ENCODE assay signal across 16 cellular contexts in genomic region chr11:117045956-117046355, GRCh38. TPM values are rescaled to one million over a fixed set of nuclear protein-coding genes. Genes with fewer than 3 reads are reported as not detected.
DNase-seq lines count a peak whose midpoint lies in the region; ATAC-seq, FAIRE-seq and TF ChIP-seq lines count a peak whose summit lies in the region.
"Had no signal": no experiment of that assay in that cellular context is flagged by ENCODE, and none has a peak within 500 bp of the region (broad histone marks: within the 10 kb centered on the region; RNA-seq: fewer than 3 reads in every experiment).

No MANE protein-coding gene starts in this region.

- no TSS peak for BruUV-seq in K562 (replicated peaks; lab: Mats Ljungman, UMichigan)

- CTCF ChIA-PET in K562 (lab: Yijun Ruan, JAX; ENCODE audit: low intra/inter-chr PET ratio) = no interaction called here
- CTCF ChIA-PET in activated CD8-positive, alpha-beta T cell treated with anti-CD3 and anti-CD28 coated beads, Interleukin-2, amount 10 ng/mL, durations not matched to agents 7 days and 5 days (lab: Charles Lee) = no interaction called here
- CTCF ChIA-PET in activated CD4-positive, alpha-beta T cell treated with anti-CD3 and anti-CD28 coated beads for 36 hours (lab: Charles Lee) = interaction anchor here (1.3 to 1.6 kb wide), 2 partner anchors 29 to 60 kb away, joined by 3 read pairs; no protein-coding TSS in a partner anchor

- intact Hi-C loops in K562 (cut with micrococcal nuclease) = no loop called here
- intact Hi-C loops in activated CD4-positive, alpha-beta T cell treated with anti-CD3 and anti-CD28 coated beads for 36 hours (cut with DNase I, micrococcal nuclease) = loop anchor here in 1 of 2 experiments (2.0 kb wide), 1 partner anchor 17 kb away; no protein-coding TSS in a partner anchor

- no peaks in the 10 kb centered on the region; a peak in 1 of 5 replicates for H3K4me1 ChIP-seq in K562 (replicated peaks in 1 of 2; ENCODE audit: control insufficient read depth in 2 of 2, insufficient read depth in 2 of 2, low read length in 2 of 2)
- H3K4me1 ChIP-seq: SJSA1 had no signal

- no peaks in the 10 kb centered on the region for H3K27me3 Mint-ChIP-seq in activated CD8-positive, alpha-beta T cell treated with anti-CD3 and anti-CD28 coated beads, Interleukin-2, amount 10 ng/mL, durations not matched to agents 7 days and 5 days (ENCODE audit: low read depth)
- no peaks in the 10 kb centered on the region for H3K27me3 Mint-ChIP-seq in activated CD4-positive, alpha-beta T cell treated with anti-CD3 and anti-CD28 coated beads for 36 hours
- no peaks in the 10 kb centered on the region for H3K27me3 Mint-ChIP-seq in stimulated activated naive B cell treated with anti-CD40 and anti-IgM and Interleukin-4, amounts not matched to agents 10 μg/mL and 1 μg/mL and 100 μg/mL, for 72 hours
- H3K27me3 Mint-ChIP-seq: activated CD4-positive, alpha-beta memory T cell treated with anti-CD3 and anti-CD28 coated beads, Interleukin-2, amount 10 ng/mL, durations not matched to agents 7 days and 5 days had no signal

- H3K9me3 ChIP-seq in K562 (replicated peaks; ENCODE audit: control insufficient read depth, insufficient read depth, low read depth, low read length) = no peaks in the 10 kb centered on the region
- H3K9me3 ChIP-seq: heart right ventricle, SJSA1, tibial nerve had no signal

- ATAC-seq in K562 = no peak; the same call in 2 of the 3 replicates
- no peak for ATAC-seq in activated CD8-positive, alpha-beta T cell treated with anti-CD3 and anti-CD28 coated beads, Interleukin-2, amount 10 ng/mL, durations not matched to agents 7 days and 5 days
- no peak for ATAC-seq in activated CD4-positive, alpha-beta T cell treated with anti-CD3 and anti-CD28 coated beads for 36 hours
- no peak for ATAC-seq in stimulated activated naive B cell treated with anti-CD40 and anti-IgM and Interleukin-4, amounts not matched to agents 10 μg/mL and 1 μg/mL and 100 μg/mL, for 72 hours (replicated peaks)

- H3K9ac ChIP-seq in K562 (ENCODE audit: insufficient read depth in 1 of 2, low read depth in 2 of 2, low read length in 2 of 2) = 0 out of 4 replicates have a peak overlapping the region, but pooled peaks of 1 of the 2 experiments have one; percentile 2

- TF ChIP-seq RAD21 in K562 (CRISPR knock-in tag; conservative IDR thresholded peaks at IDR 0.05 in 1 of 2, IDR thresholded peaks at IDR 0.05 in 1 of 2) = no peak

- POLR2A ChIA-PET in K562 (lab: Yijun Ruan, JAX) = no interaction called here
- POLR2A ChIA-PET in activated CD8-positive, alpha-beta T cell treated with anti-CD3 and anti-CD28 coated beads, Interleukin-2, amount 10 ng/mL, durations not matched to agents 7 days and 5 days (lab: Charles Lee) = no interaction called here
- POLR2A ChIA-PET in activated CD4-positive, alpha-beta T cell treated with anti-CD3 and anti-CD28 coated beads for 36 hours (lab: Charles Lee) = no interaction called here

- DNase-seq in NCI-H82 (lab: John Stamatoyannopoulos, UW) (peak; percentile 28), NCI-H82 treated with DMSO at 0.1 percent for 48 hours (lab: John Stamatoyannopoulos, UW; ENCODE audit: unreplicated experiment) (no peak), K562 (ENCODE audit: extremely low read depth in 1 of 4, low spot score in 3 of 4) (no peak), iris pigment epithelial cell (ENCODE audit: low read depth) (peak; percentile 41), stromal cell of bone marrow (ENCODE audit: low read depth) (peak; percentile 40)
- no peak for DNase-seq in activated CD8-positive, alpha-beta T cell treated with anti-CD3 and anti-CD28 coated beads, Interleukin-2, amount 10 ng/mL, durations not matched to agents 7 days and 5 days
- no peak for DNase-seq in activated CD4-positive, alpha-beta T cell treated with anti-CD3 and anti-CD28 coated beads for 36 hours
- no peak for DNase-seq in stimulated activated naive B cell treated with anti-CD40 and anti-IgM and Interleukin-4, amounts not matched to agents 10 μg/mL and 1 μg/mL and 100 μg/mL, for 72 hours
- DNase-seq: activated CD4-positive, alpha-beta memory T cell treated with anti-CD3 and anti-CD28 coated beads, Interleukin-2, amount 10 ng/mL, durations not matched to agents 7 days and 5 days; GDM1; heart right ventricle; stimulated activated CD4-positive, alpha-beta T cell treated with anti-CD3 and anti-CD28 coated beads, Interleukin-4, amount 100 ng/mL, for 1 hour had no signal

- 67% methylated on average over 1 of the region's 1 CpG for WGBS in K562 (ENCODE audit: insufficient coverage, low coverage, missing lambda C conversion rate)

- no peaks in the 10 kb centered on the region for H3K36me3 Mint-ChIP-seq in activated CD8-positive, alpha-beta T cell treated with anti-CD3 and anti-CD28 coated beads, Interleukin-2, amount 10 ng/mL, durations not matched to agents 7 days and 5 days (ENCODE audit: low read depth)
- peaks cover 5% of the 10 kb centered on the region for H3K36me3 Mint-ChIP-seq in activated CD4-positive, alpha-beta T cell treated with anti-CD3 and anti-CD28 coated beads for 36 hours (ENCODE audit: low read depth)
- peaks cover 2 to 9% of the 10 kb centered on the region in 2 donors for H3K36me3 Mint-ChIP-seq in stimulated activated naive B cell treated with anti-CD40 and anti-IgM and Interleukin-4, amounts not matched to agents 10 μg/mL and 1 μg/mL and 100 μg/mL, for 72 hours

- peaks cover 30% of the 10 kb centered on the region for H3K79me2 ChIP-seq in K562 (ENCODE audit: control insufficient read depth, insufficient read depth, low read length)

- in situ Hi-C loops in K562 (cut with MboI) = no loop called here

- no peaks in the 10 kb centered on the region for H4K20me1 ChIP-seq in K562 (replicated peaks; ENCODE audit: control insufficient read depth, insufficient read depth, low read length)

- TF ChIP-seq CTCF in K562 (IDR thresholded peaks at IDR 0.05 in 2 of 3, conservative IDR thresholded peaks at IDR 0.05 in 1 of 3; ENCODE audit: insufficient read depth in 2 of 3, low read depth in 1 of 3, low read length in 3 of 3) = no peak

- H3K4me2 ChIP-seq in K562 (ENCODE audit: insufficient read depth, low read length) = no peak overlapping the region

- no peaks in the 10 kb centered on the region for H3K27me3 ChIP-seq in K562 (ENCODE audit: control insufficient read depth in 2 of 2, insufficient read depth in 2 of 2, low read length in 2 of 2)
- H3K27me3 ChIP-seq: heart right ventricle, SJSA1, tibial nerve had no signal

- no peak overlapping the region for H3K4me3 Mint-ChIP-seq in activated CD8-positive, alpha-beta T cell treated with anti-CD3 and anti-CD28 coated beads, Interleukin-2, amount 10 ng/mL, durations not matched to agents 7 days and 5 days
- no peak overlapping the region for H3K4me3 Mint-ChIP-seq in activated CD4-positive, alpha-beta T cell treated with anti-CD3 and anti-CD28 coated beads for 36 hours
- no peak overlapping the region for H3K4me3 Mint-ChIP-seq in stimulated activated naive B cell treated with anti-CD40 and anti-IgM and Interleukin-4, amounts not matched to agents 10 μg/mL and 1 μg/mL and 100 μg/mL, for 72 hours
- H3K4me3 Mint-ChIP-seq: activated CD4-positive, alpha-beta memory T cell treated with anti-CD3 and anti-CD28 coated beads, Interleukin-2, amount 10 ng/mL, durations not matched to agents 7 days and 5 days; neural crest cell had no signal

- TF ChIP-seq EP300 in K562 (IDR thresholded peaks at IDR 0.05; ENCODE audit: low read length) = no peak

- no peak overlapping the region for H3K27ac Mint-ChIP-seq in activated CD8-positive, alpha-beta T cell treated with anti-CD3 and anti-CD28 coated beads, Interleukin-2, amount 10 ng/mL, durations not matched to agents 7 days and 5 days
- H3K27ac Mint-ChIP-seq in activated CD4-positive, alpha-beta T cell treated with anti-CD3 and anti-CD28 coated beads for 36 hours = no peak overlapping the region
- no peak overlapping the region for H3K27ac Mint-ChIP-seq in stimulated activated naive B cell treated with anti-CD40 and anti-IgM and Interleukin-4, amounts not matched to agents 10 μg/mL and 1 μg/mL and 100 μg/mL, for 72 hours
- H3K27ac Mint-ChIP-seq: activated CD4-positive, alpha-beta memory T cell treated with anti-CD3 and anti-CD28 coated beads, Interleukin-2, amount 10 ng/mL, durations not matched to agents 7 days and 5 days had no signal

- H3K9me1 ChIP-seq in K562 (ENCODE audit: control insufficient read depth, insufficient read depth, low read length) = no peaks in the 10 kb centered on the region

- TF ChIP-seq POLR2A in K562 (conservative IDR thresholded peaks at IDR 0.05) = no peak

- H3K9me3 Mint-ChIP-seq in activated CD8-positive, alpha-beta T cell treated with anti-CD3 and anti-CD28 coated beads, Interleukin-2, amount 10 ng/mL, durations not matched to agents 7 days and 5 days (ENCODE audit: insufficient read depth) = no peaks in the 10 kb centered on the region
- no peaks in the 10 kb centered on the region for H3K9me3 Mint-ChIP-seq in activated CD4-positive, alpha-beta T cell treated with anti-CD3 and anti-CD28 coated beads for 36 hours (ENCODE audit: low read depth)
- no peaks in the 10 kb centered on the region for H3K9me3 Mint-ChIP-seq in stimulated activated naive B cell treated with anti-CD40 and anti-IgM and Interleukin-4, amounts not matched to agents 10 μg/mL and 1 μg/mL and 100 μg/mL, for 72 hours
- H3K9me3 Mint-ChIP-seq: activated CD4-positive, alpha-beta memory T cell treated with anti-CD3 and anti-CD28 coated beads, Interleukin-2, amount 10 ng/mL, durations not matched to agents 7 days and 5 days; neural crest cell had no signal

- FAIRE-seq in K562 (lab: Jason Lieb, UNC) = no peak
- FAIRE-seq: GM19239 had no signal

- H3K27ac ChIP-seq in K562 (ENCODE audit: extremely low read depth, low read depth, low read length) = no peak overlapping the region
- H3K27ac ChIP-seq: SJSA1 had no signal

- no peak overlapping the region for H3K4me3 ChIP-seq in K562
- H3K4me3 ChIP-seq: heart right ventricle, SJSA1, tibial nerve had no signal

- peaks cover 10% of the 10 kb centered on the region for H3K4me1 Mint-ChIP-seq in activated CD8-positive, alpha-beta T cell treated with anti-CD3 and anti-CD28 coated beads, Interleukin-2, amount 10 ng/mL, durations not matched to agents 7 days and 5 days (ENCODE audit: low read depth)
- peaks cover 44% of the 10 kb centered on the region for H3K4me1 Mint-ChIP-seq in activated CD4-positive, alpha-beta T cell treated with anti-CD3 and anti-CD28 coated beads for 36 hours
- peaks cover 26 to 54% of the 10 kb centered on the region in 2 donors for H3K4me1 Mint-ChIP-seq in stimulated activated naive B cell treated with anti-CD40 and anti-IgM and Interleukin-4, amounts not matched to agents 10 μg/mL and 1 μg/mL and 100 μg/mL, for 72 hours

- H2AFZ ChIP-seq in K562 (ENCODE audit: low read depth, low read length) = no peak overlapping the region

- H3K36me3 ChIP-seq in K562 (ENCODE audit: control insufficient read depth, insufficient read depth, low read length) = no peaks in the 10 kb centered on the region
- H3K36me3 ChIP-seq: heart right ventricle, SJSA1, tibial nerve had no signal

RNA-seq across cellular contexts. Expression of gene SIK3, which starts 52.3 kb away (rescaled TPM):
- 63.2 and 103 TPM in 2 replicates for total RNA-seq in K562 (2011; cell fraction: chromatin; rRNA removed; ENCODE audit: low replicate concordance)
- total RNA-seq in K562 (2011; cell fraction: nucleolus; rRNA removed) = 30.0 and 38.4 TPM in 2 replicates
- 51.0 and 57.2 TPM in 2 replicates for total RNA-seq in K562 (2011; cell fraction: nucleoplasm; rRNA removed)
- total RNA-seq in K562 (2014; rRNA removed) = 8.4 and 9.5 TPM in 2 replicates
- 10.7 and 10.8 TPM in 2 replicates for total RNA-seq in K562 (2014; rRNA removed; fragmentation: Illumina TruSeq; extraction: Trizol)
- total RNA-seq in K562 (2015; rRNA removed; fragmentation: Illumina TruSeq; extraction: Trizol) = 7.6 and 8.5 TPM in 2 replicates
- 16.7 and 21.6 TPM in 2 replicates for total RNA-seq in K562 (2021)
- 6.1 and 7.3 TPM in 2 replicates for polyA plus RNA-seq in K562 (2011; rRNA removed)
- polyA plus RNA-seq in K562 (2011; cell fraction: cytosol; rRNA removed) = 4.2 and 4.4 TPM in 2 replicates
- polyA plus RNA-seq in K562 (2011; cell fraction: nucleus; rRNA removed) = 21.4 and 34.9 TPM in 2 replicates
- 9.5 and 10.3 TPM in 2 replicates for polyA plus RNA-seq in K562 (2012)
- polyA plus RNA-seq in K562 (2014; fragmentation: Illumina TruSeq; extraction: Trizol) = 12.2 and 14.0 TPM in 2 replicates
- 1 to 10 TPM; 1.6 to 1.8 TPM for polyA plus RNA-seq in K562 (2014; fragmentation: Nextera tagmentation; extraction: Ambion mirVana)
- polyA plus RNA-seq in K562 (2014; rRNA removed) = 8.0 and 8.9 TPM in 2 replicates
- polyA minus RNA-seq in K562 (2011; rRNA and poly(A)+ RNA removed) = 14.2 and 16.0 TPM in 2 replicates
- 6.6 and 9.6 TPM in 2 replicates for polyA minus RNA-seq in K562 (2011; cell fraction: cytosol; rRNA and poly(A)+ RNA removed)
- polyA minus RNA-seq in K562 (2011; cell fraction: nucleus; rRNA and poly(A)+ RNA removed) = 22.2 and 28.9 TPM in 2 replicates
- 10 to 100 TPM; 25.9 to 31.4 TPM for total RNA-seq in activated CD8-positive, alpha-beta T cell treated with anti-CD3 and anti-CD28 coated beads, Interleukin-2, amount 10 ng/mL, durations not matched to agents 7 days and 5 days
- 10 to 100 TPM; 23.6 to 25.3 TPM for total RNA-seq in activated CD4-positive, alpha-beta T cell treated with anti-CD3 and anti-CD28 coated beads for 36 hours

Comparison
In these comparisons a context has a peak if more than half of its experiments do, and no peak if none do; other contexts are left out.
1. DNase-seq: peak in NCI-H82 (single experiment), iris pigment epithelial cell (single experiment) and stromal cell of bone marrow (single experiment); none in NCI-H82 treated with DMSO at 0.1 percent for 48 hours (single experiment), K562 (0 of 4), activated CD8-positive, alpha-beta T cell treated with anti-CD3 and anti-CD28 coated beads, Interleukin-2, amount 10 ng/mL, durations not matched to agents 7 days and 5 days (single experiment), activated CD4-positive, alpha-beta T cell treated with anti-CD3 and anti-CD28 coated beads for 36 hours (single experiment) and stimulated activated naive B cell treated with anti-CD40 and anti-IgM and Interleukin-4, amounts not matched to agents 10 μg/mL and 1 μg/mL and 100 μg/mL, for 72 hours (single experiment).